8 cellular contexts compared by ENCODE assay signal in genomic region chr9:124257865-124258764, GRCh38. TPM values are rescaled to one million over a fixed set of nuclear protein-coding genes. Genes with fewer than 3 reads are reported as not detected.
DNase-seq lines count a peak whose midpoint lies in the region; ATAC-seq and TF ChIP-seq lines count a peak whose summit lies in the region.

TSS of gene NEK6 (plus strand) at chr9:124257949. CDS start at chr9:124301965, 44,016 bp downstream.

- intact Hi-C loops in mucosa of descending colon (cut with DNase I, micrococcal nuclease): no loop called here

- peak within 1 kb of the TSS; percentile 98 for H3K4me3 Mint-ChIP-seq in endothelial cell (ENCODE audit: unreplicated experiment)

- peak within 1 kb of the TSS; percentile 58 for H3K27ac ChIP-seq in thymus (ENCODE audit: low read depth)

- peaks cover 37% of the 10 kb centered on the region for H3K27me3 ChIP-seq in thymus (ENCODE audit: control insufficient read depth, insufficient read depth)

- TF ChIP-seq CTCF in endothelial cell (IDR thresholded peaks at IDR 0.05; ENCODE audit: unreplicated experiment) (no peak), mucosa of descending colon (IDR thresholded peaks at IDR 0.05) (no peak)

- H3K4me1 ChIP-seq in mucosa of descending colon (ENCODE audit: low read depth) (peaks cover 27% of the 10 kb centered on the region), thymus (ENCODE audit: control insufficient read depth, insufficient read depth, low read length) (no peaks in the 10 kb centered on the region)

- in situ Hi-C loops in Caki2 (cut with HindIII; ENCODE audit: low pct_unique_long_range_greater_than_20kb, low sequenced_read_pairs): no loop called here

- no peaks in the 10 kb centered on the region for H3K36me3 Mint-ChIP-seq in endothelial cell (ENCODE audit: low read depth, unreplicated experiment)

- H3K4me1 Mint-ChIP-seq in endothelial cell (ENCODE audit: unreplicated experiment): peaks cover 49% of the 10 kb centered on the region

- no peaks in the 10 kb centered on the region for H3K9me3 Mint-ChIP-seq in endothelial cell (ENCODE audit: unreplicated experiment)

- H3K4me3 ChIP-seq in mucosa of descending colon (peak within 1 kb of the TSS; percentile 81), thymus (ENCODE audit: low read length) (peak within 1 kb of the TSS; percentile 50)

- no peaks in the 10 kb centered on the region for H3K36me3 ChIP-seq in mucosa of descending colon (ENCODE audit: low read depth)
- H3K36me3 ChIP-seq in thymus (ENCODE audit: control insufficient read depth, insufficient read depth): no peaks in the 10 kb centered on the region

- WGBS in thymus: 1% methylated on average over 121 of the region's 121 CpGs

- DNase-seq in Caki2 (ENCODE audit: low read depth): peak; percentile 55
- DNase-seq in activated CD4-positive, alpha-beta T cell treated with anti-CD3 and anti-CD28 coated beads, Interleukin-2, amount 50 U/mL, for 1 hour: peak; percentile 18
- no peak for DNase-seq in endothelial cell (ENCODE audit: low spot score)
- DNase-seq in mucosa of descending colon: peak; percentile 42 to 69 (median 64)
- no peak for DNase-seq in ecto neural progenitor cell (ENCODE audit: low spot score)

- H3K9me3 ChIP-seq in mucosa of descending colon (no peaks in the 10 kb centered on the region), thymus (ENCODE audit: control insufficient read depth) (no peaks in the 10 kb centered on the region)

- ATAC-seq in HG03432 (IDR thresholded peaks at IDR 0.05; ENCODE audit: unreplicated experiment) (peak; percentile 26), mucosa of descending colon (peak; percentile 46), HG02571 (IDR thresholded peaks at IDR 0.05; ENCODE audit: unreplicated experiment) (no peak)

- H3K27ac Mint-ChIP-seq in endothelial cell (ENCODE audit: unreplicated experiment): peak within 1 kb of the TSS; percentile 79

- H3K27me3 Mint-ChIP-seq in endothelial cell (ENCODE audit: unreplicated experiment): peaks cover 15% of the 10 kb centered on the region

RNA-seq across cellular contexts. Expression of gene NEK6, which starts in this region (rescaled TPM):
- 119 and 135 TPM in 2 replicates for total RNA-seq in Caki2 (2014; rRNA removed; shearing (Covaris generic); ENCODE audit: low replicate concordance)
- total RNA-seq in endothelial cell (ENCODE audit: unreplicated experiment) (43.9 TPM), mucosa of descending colon (10 to 100 TPM; 41.1 to 65.0 (median 51.8) TPM)
- 8.3 TPM for polyA plus RNA-seq in thymus

Comparison
In these comparisons a context has a peak if more than half of its experiments do, and no peak if none do; other contexts are left out.
1. DNase-seq: peak in Caki2 (single experiment), activated CD4-positive, alpha-beta T cell treated with anti-CD3 and anti-CD28 coated beads, Interleukin-2, amount 50 U/mL, for 1 hour (single experiment) and mucosa of descending colon (3 of 3); none in endothelial cell (single experiment) and ecto neural progenitor cell (single experiment).